22 cellular contexts compared by ENCODE assay signal in the genomic region with DNA sequence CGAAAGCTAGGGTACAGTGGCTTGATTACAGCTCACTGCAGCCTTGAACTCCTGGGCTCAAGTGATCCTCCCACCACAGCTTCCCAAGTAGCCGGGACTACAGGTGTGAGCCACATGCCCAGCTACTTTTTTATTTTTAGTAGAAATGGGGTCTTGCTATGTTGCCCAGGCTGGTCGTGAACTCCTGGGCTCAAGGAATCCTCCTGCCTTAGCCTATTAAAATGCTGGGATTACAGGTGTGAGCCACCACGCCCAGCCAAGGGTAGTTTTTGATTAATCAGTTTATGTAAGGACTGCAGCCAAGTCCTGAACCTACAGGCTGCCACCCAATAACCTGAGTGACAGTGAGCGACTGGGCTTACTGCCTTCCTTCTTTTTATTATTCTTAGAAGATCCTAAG.
"Had no signal": no experiment of that assay in that cellular context is flagged by ENCODE, and none has a peak within 500 bp of the region (broad histone marks: within the 10 kb centered on the region; RNA-seq: fewer than 3 reads in every experiment).

No MANE protein-coding gene starts in this region.

- H3K79me2 ChIP-seq: hepatocyte, parathyroid adenoma had no signal

- H3K27ac Mint-ChIP-seq: endodermal cell had no signal

- H3K9ac ChIP-seq: parathyroid adenoma had no signal

- H3K4me1 ChIP-seq: parathyroid adenoma, tibial nerve, uterus had no signal

- H3K27me3 ChIP-seq: brain microvascular endothelial cell, hepatocyte, spleen, tibial nerve, uterus had no signal

- H3K9me3 Mint-ChIP-seq: endodermal cell, nephron had no signal

- H3K4me3 Mint-ChIP-seq: endodermal cell, nephron had no signal

- H3K4me3 ChIP-seq: hepatocyte, lower lobe of right lung, spleen, tibial nerve, uterus had no signal

- H3K36me3 ChIP-seq: brain microvascular endothelial cell, tibial nerve, uterus had no signal

- FAIRE-seq: colon had no signal

- H2AFZ ChIP-seq: hepatocyte, parathyroid adenoma had no signal

- H3K4me2 ChIP-seq: hepatocyte had no signal

- DNase-seq: activated CD4-positive, alpha-beta T cell treated with anti-CD3 and anti-CD28 coated beads, Interleukin-2, amount 50 U/mL, for 1 hour; activated CD4-positive, CD25-positive, alpha-beta regulatory T cell treated with anti-CD3 and anti-CD28 coated beads, Interleukin-2, amount 50 U/mL, for 72 hours; activated CD8-positive, alpha-beta memory T cell treated with anti-CD3 and anti-CD28 coated beads, Interleukin-2, amount 50 U/mL, for 4 hours; activated effector memory CD4-positive, alpha-beta T cell treated with Interleukin-2 at 50 U/mL for 16 hours; activated naive CD4-positive, alpha-beta T cell treated with anti-CD3 and anti-CD28 coated beads, Interleukin-2, amount 50 U/mL, for 16 hours; activated T-cell treated with anti-CD3 and anti-CD28 coated beads, Interleukin-2, amount 50 U/mL, for 48 hours; aorta; brain microvascular endothelial cell; central memory CD4-positive, alpha-beta T cell; foreskin fibroblast; lower lobe of right lung; stimulated activated naive CD4-positive, alpha-beta T cell; T-helper 9 cell; uterus had no signal

- H3K27ac ChIP-seq: brain microvascular endothelial cell, epithelial cell of prostate, hepatocyte, lower lobe of right lung, parathyroid adenoma, tibial nerve, uterus had no signal

- H3K9me3 ChIP-seq: lower lobe of right lung, spleen, tibial nerve, uterus had no signal
